In the genomic region with DNA sequence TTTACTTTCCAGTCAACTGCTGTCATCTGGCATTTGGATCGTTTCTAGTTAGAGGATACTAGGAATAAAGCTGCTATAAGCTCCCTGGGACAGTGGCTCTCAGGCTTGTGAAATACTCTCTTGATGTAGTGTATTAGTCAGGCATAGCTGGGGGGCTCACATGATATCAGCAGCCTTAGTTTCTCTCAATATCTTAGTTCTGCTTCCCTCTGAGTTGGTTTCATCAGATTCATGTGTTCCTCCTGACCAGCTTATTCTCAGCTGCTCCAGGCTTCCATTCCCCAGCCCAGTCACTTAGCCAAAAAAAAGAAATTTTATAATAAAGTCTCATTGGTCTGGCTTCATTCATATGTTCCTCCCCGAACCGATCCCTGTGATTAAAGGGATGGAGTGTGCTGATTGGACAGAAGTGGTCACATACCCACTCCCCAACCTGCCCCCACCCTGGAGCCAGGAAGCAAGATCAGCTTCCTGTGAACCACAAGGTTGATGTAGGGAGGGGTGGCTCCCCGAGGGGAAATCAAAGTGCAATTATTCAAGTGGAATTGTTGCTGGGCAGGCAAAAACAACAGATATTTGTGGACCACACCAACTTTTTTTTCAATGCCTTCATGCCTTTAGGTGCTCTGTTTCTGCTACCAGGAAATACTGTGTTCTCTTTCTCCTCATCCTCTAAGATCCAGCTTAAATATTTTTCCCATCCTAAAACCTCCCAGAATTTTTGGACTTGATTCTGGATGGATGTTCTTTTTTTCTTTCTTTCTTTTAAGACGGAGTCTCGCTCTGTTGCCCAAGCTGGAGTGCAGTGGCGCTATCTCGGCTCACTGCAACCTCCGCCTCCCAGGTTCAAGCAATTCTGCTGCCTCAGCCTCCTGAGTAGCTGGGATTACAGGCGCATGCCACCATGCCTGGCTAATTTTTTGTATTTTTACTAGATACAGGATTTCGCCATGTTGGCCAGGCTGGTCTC, we compare ENCODE assay signal across 8 cellular contexts. TPM values are rescaled to one million over a fixed set of nuclear protein-coding genes. Genes with fewer than 3 reads are reported as not detected.
DNase-seq lines count a peak whose midpoint lies in the region; ATAC-seq, FAIRE-seq and TF ChIP-seq lines count a peak whose summit lies in the region.

No MANE protein-coding gene starts in this region.

- H3K9ac ChIP-seq in fibroblast of lung (ENCODE audit: insufficient read depth, low read length) (no peak overlapping the region), neuronal stem cell (ENCODE audit: low read depth, low read length, poor library complexity) (no peak overlapping the region)

- H3K79me2 ChIP-seq in DOHH2 (ENCODE audit: control insufficient read depth, low read length): no peaks in the 10 kb centered on the region
- H3K79me2 ChIP-seq in fibroblast of lung (ENCODE audit: control insufficient read depth, insufficient read depth, low read length): no peaks in the 10 kb centered on the region

- H3K4me2 ChIP-seq in DOHH2 (ENCODE audit: low read length): peak overlapping the region; percentile 46
- H3K4me2 ChIP-seq in fibroblast of lung (ENCODE audit: extremely low read depth, insufficient read depth, low read length): no peak overlapping the region
- H3K4me2 ChIP-seq in neuronal stem cell (ENCODE audit: insufficient read depth, low read length, poor library complexity, severe bottlenecking): no peak overlapping the region

- peak overlapping the region; percentile 20 for H3K4me3 ChIP-seq in DOHH2 (ENCODE audit: low read length)
- no peak overlapping the region for H3K4me3 ChIP-seq in fibroblast of lung (replicated peaks in 1 of 4; ENCODE audit: control extremely low read depth in 1 of 4, insufficient read depth in 1 of 4, low read depth in 3 of 4, low read length in 4 of 4)
- no peak overlapping the region for H3K4me3 ChIP-seq in neuronal stem cell (ENCODE audit: low read length in 2 of 2)

- H2BK120ac ChIP-seq in neuronal stem cell (ENCODE audit: low read depth, low read length): no peak overlapping the region

- no peak for FAIRE-seq in GM12891 (lab: Jason Lieb, UNC)

- peak; percentile 63 for DNase-seq in OCI-M1 (lab: John Stamatoyannopoulos, UW)
- peak; percentile 19 to 69 for DNase-seq in fibroblast of lung (ENCODE audit: low read depth in 2 of 2)
- no peak for DNase-seq in neuronal stem cell (ENCODE audit: low spot score)
- no peak for DNase-seq in stimulated activated naive CD4-positive, alpha-beta T cell treated with Interleukin-2 at 50 U/mL for 16 hours (lab: John Stamatoyannopoulos, UW)
- DNase-seq in GM12891 (ENCODE audit: insufficient read length, low spot score): no peak

- H3K27ac ChIP-seq in DOHH2 (ENCODE audit: low read depth, low read length): no peak overlapping the region
- no peak overlapping the region for H3K27ac ChIP-seq in fibroblast of lung (ENCODE audit: insufficient read depth, low read length)
- H3K27ac ChIP-seq in neuronal stem cell (replicated peaks; ENCODE audit: low read length): no peak overlapping the region

- H3K9me2 ChIP-seq in DOHH2 (replicated peaks; ENCODE audit: control insufficient read depth, low read length): no peaks in the 10 kb centered on the region

- H3K18ac ChIP-seq in neuronal stem cell (ENCODE audit: low read length): no peak overlapping the region

- peaks cover 5% of the 10 kb centered on the region for H3F3A ChIP-seq in DOHH2 (ENCODE audit: control insufficient read depth, insufficient read depth)

- no peak overlapping the region for H2BK15ac ChIP-seq in neuronal stem cell (ENCODE audit: low read length)

- H4K20me1 ChIP-seq in DOHH2 (ENCODE audit: control insufficient read depth, insufficient read depth, low read depth, low read length): no peaks in the 10 kb centered on the region
- no peaks in the 10 kb centered on the region for H4K20me1 ChIP-seq in fibroblast of lung (ENCODE audit: control insufficient read depth, extremely low read depth, insufficient read depth, low read length)

- no peak overlapping the region for H4K91ac ChIP-seq in neuronal stem cell (ENCODE audit: low read depth, low read length, poor library complexity)

- H3K9me3 ChIP-seq in DOHH2 (ENCODE audit: control insufficient read depth, insufficient read depth, low read length) (no peaks in the 10 kb centered on the region), fibroblast of lung (ENCODE audit: control insufficient read depth, insufficient read depth, low read depth, low read length) (no peaks in the 10 kb centered on the region), neuronal stem cell (replicated peaks in 1 of 2; ENCODE audit: control insufficient read depth in 2 of 2, insufficient read depth in 1 of 2, low read depth in 1 of 2, low read length in 2 of 2) (peaks cover 2 to 4% of the 10 kb centered on the region in 2 donors)

- peaks cover 16% of the 10 kb centered on the region for H3K4me1 ChIP-seq in DOHH2 (ENCODE audit: control insufficient read depth, low read length)
- H3K4me1 ChIP-seq in fibroblast of lung (ENCODE audit: control insufficient read depth, extremely low read depth, insufficient read depth, low read length): no peaks in the 10 kb centered on the region
- H3K4me1 ChIP-seq in neuronal stem cell (ENCODE audit: control insufficient read depth in 2 of 2, insufficient read depth in 1 of 2, low read depth in 1 of 2, low read length in 2 of 2): no peaks in the 10 kb centered on the region

- ATAC-seq in GM18907 (IDR thresholded peaks at IDR 0.05; ENCODE audit: unreplicated experiment): no peak
- ATAC-seq in HG02678 (IDR thresholded peaks at IDR 0.05; ENCODE audit: unreplicated experiment): no peak

- no peaks in the 10 kb centered on the region for H3K36me3 ChIP-seq in DOHH2 (ENCODE audit: control insufficient read depth, low read length)
- no peaks in the 10 kb centered on the region for H3K36me3 ChIP-seq in fibroblast of lung (ENCODE audit: control insufficient read depth, insufficient read depth, low read length)
- H3K36me3 ChIP-seq in neuronal stem cell (replicated peaks in 1 of 2; ENCODE audit: control insufficient read depth in 2 of 2, insufficient read depth in 2 of 2, low read length in 2 of 2): no peaks in the 10 kb centered on the region

- H3K14ac ChIP-seq in neuronal stem cell (ENCODE audit: low read length): no peak overlapping the region

- H3K4ac ChIP-seq in neuronal stem cell (ENCODE audit: low read length): no peak overlapping the region

- TF ChIP-seq CTCF in DOHH2 (IDR thresholded peaks at IDR 0.05; ENCODE audit: low read depth, low read length, poor library complexity, severe bottlenecking) (no peak), fibroblast of lung (conservative IDR thresholded peaks at IDR 0.05 in 1 of 2, IDR thresholded peaks at IDR 0.05 in 1 of 2; ENCODE audit: low read depth in 1 of 2, low read length in 2 of 2) (no peak)

- no peaks in the 10 kb centered on the region for H3K27me3 ChIP-seq in DOHH2 (ENCODE audit: control insufficient read depth, low read length)
- H3K27me3 ChIP-seq in fibroblast of lung (ENCODE audit: control insufficient read depth, insufficient read depth, low read length): no peaks in the 10 kb centered on the region
- no peaks in the 10 kb centered on the region for H3K27me3 ChIP-seq in neuronal stem cell (ENCODE audit: control insufficient read depth in 3 of 3, insufficient read depth in 3 of 3, low read depth in 1 of 3, low read length in 3 of 3)

- H3K79me1 ChIP-seq in neuronal stem cell (ENCODE audit: low read depth, low read length): no peaks in the 10 kb centered on the region

- no CpG with 5 or more reads among the region's 11 CpGs for WGBS in neuronal stem cell (ENCODE audit: extremely low coverage in 2 of 2, insufficient read length in 2 of 2, insufficient replicate concordance in 1 of 2), 2 donors

- no peak overlapping the region for H2AFZ ChIP-seq in fibroblast of lung (ENCODE audit: low read length)
- H2AFZ ChIP-seq in neuronal stem cell (ENCODE audit: low read length): peak overlapping the region; percentile 66

- H3K23ac ChIP-seq in neuronal stem cell (ENCODE audit: low read depth, low read length, poor library complexity): no peak overlapping the region

- H4K8ac ChIP-seq in neuronal stem cell (ENCODE audit: low read depth, low read length): no peak overlapping the region

- TF ChIP-seq POLR2A in GM12891 (IDR thresholded peaks at IDR 0.05; ENCODE audit: low read depth, low read length): no peak

- no peak overlapping the region for H2AK5ac ChIP-seq in neuronal stem cell (ENCODE audit: low read depth, low read length)

- H2BK5ac ChIP-seq in neuronal stem cell (ENCODE audit: low read length): no peak overlapping the region

- H2BK12ac ChIP-seq in neuronal stem cell (ENCODE audit: low read length): no peak overlapping the region

TF ChIP-seq in GM12891, 5 proteins besides CTCF, POLR2A, EP300 and RAD21:
- TF ChIP-seq POLR2AphosphoS5 (IDR thresholded peaks at IDR 0.05; ENCODE audit: low read depth, low read length) (no peak), POU2F2 (IDR thresholded peaks at IDR 0.05; ENCODE audit: low read depth, low read length) (no peak), SPI1 (IDR thresholded peaks at IDR 0.05; ENCODE audit: low read depth, low read length) (no peak), PAX5 (IDR thresholded peaks at IDR 0.05; ENCODE audit: insufficient read depth, low read length, severe bottlenecking) (no peak), TAF1 (IDR thresholded peaks at IDR 0.05; ENCODE audit: low read depth, low read length) (no peak)

RNA-seq across cellular contexts. Expression of a gene that starts 11.2 kb away (rescaled TPM):
- total RNA-seq in fibroblast of lung: 19.0 and 21.0 TPM in 2 replicates
- 28.0 and 34.1 TPM in 2 replicates for polyA plus RNA-seq in fibroblast of lung
- polyA plus RNA-seq in fibroblast of lung (2012): 15.4 and 17.2 TPM in 2 replicates
- 21.2 and 33.4 TPM in 2 replicates for polyA minus RNA-seq in fibroblast of lung (ENCODE audit: low replicate concordance)
- 46.5 TPM for polyA plus RNA-seq in neuronal stem cell (2013, experiment 1 of 2)
- polyA plus RNA-seq in neuronal stem cell (2013, experiment 2 of 2): 48.5 TPM
- 7.5 TPM for polyA plus RNA-seq in GM12891 (2012; ENCODE audit: low read depth, missing spikeins)

Comparison
In these comparisons a context has a peak if more than half of its experiments do, and no peak if none do; other contexts are left out.
1. DNase-seq: peak in OCI-M1 (single experiment) and fibroblast of lung (2 of 2); none in neuronal stem cell (single experiment), stimulated activated naive CD4-positive, alpha-beta T cell treated with Interleukin-2 at 50 U/mL for 16 hours (single experiment) and GM12891 (single experiment).